ENCODE assay signal across 18 cellular contexts in genomic region chr14:96554315-96554910, GRCh38. TPM values are rescaled to one million over a fixed set of nuclear protein-coding genes. Genes with fewer than 3 reads are reported as not detected.
DNase-seq lines count a peak whose midpoint lies in the region; ATAC-seq lines count a peak whose summit lies in the region.
"Had no signal": no experiment of that assay in that cellular context is flagged by ENCODE, and none has a peak within 500 bp of the region (broad histone marks: within the 10 kb centered on the region; RNA-seq: fewer than 3 reads in every experiment).

No MANE protein-coding gene starts in this region.

- peak overlapping the region; percentile 37 for H3K27ac Mint-ChIP-seq in stimulated activated naive CD8-positive, alpha-beta T cell treated with anti-CD3 and anti-CD28 coated beads, Interleukin-15, Interleukin-2, amounts not matched to agents 100 ng/mL and 50 ng/mL, for 24 hours
- H3K27ac Mint-ChIP-seq in activated T-helper 2 cell treated with anti-CD3 and anti-CD28 coated beads, Interferon-gamma antibody, Interleukin-2, Interleukin-4, amounts not matched to agents 10 μg/mL and 5 μg/mL and 100 μg/mL, durations not matched to agents 14 hours and 24 hours and 36 hours, result peak overlapping the region; percentile 52
- H3K27ac Mint-ChIP-seq: dendritic cell treated with granulocyte-macrophage colony-stimulating factor and Interleukin-4, amounts not matched to agents 40 ng/mL and 50 ng/mL, for 4 days had no signal

- no peak for DNase-seq in stimulated activated naive CD8-positive, alpha-beta T cell treated with anti-CD3 and anti-CD28 coated beads, Interleukin-15, Interleukin-2, amounts not matched to agents 100 U/mL and 50 U/mL, for 24 hours
- DNase-seq in NCI-H1417 treated with DMSO at 0.1 percent for 48 hours (lab: John Stamatoyannopoulos, UW), result peak; percentile 69
- no peak for DNase-seq in activated T-helper 2 cell treated with anti-CD3 and anti-CD28 coated beads, Interferon-gamma antibody, Interleukin-2, Interleukin-4, amounts not matched to agents 10 μg/mL and 5 μg/mL and 100 μg/mL, durations not matched to agents 14 hours and 24 hours and 36 hours (ENCODE audit: low spot score)
- no peak for DNase-seq in NCI-H345 treated with DMSO at 0.1 percent for 48 hours (lab: John Stamatoyannopoulos, UW; ENCODE audit: unreplicated experiment)
- no peak for DNase-seq in hippocampal formation (lab: John Stamatoyannopoulos, UW)
- DNase-seq: activated CD4-positive, alpha-beta T cell treated with anti-CD3 and anti-CD28 coated beads for 48 hours; activated effector memory CD4-positive, alpha-beta T cell treated with Interleukin-2 at 50 U/mL for 16 hours; C1 segment of cervical spinal cord; DMS53; erythroblast; natural killer cell; posterior cingulate gyrus; SIG-M5; stimulated activated naive CD4-positive, alpha-beta T cell treated with Interleukin-2 at 50 U/mL for 16 hours; upper lobe of left lung had no signal

- peaks cover 76% of the 10 kb centered on the region for H3K36me3 Mint-ChIP-seq in stimulated activated naive CD8-positive, alpha-beta T cell treated with anti-CD3 and anti-CD28 coated beads, Interleukin-15, Interleukin-2, amounts not matched to agents 100 ng/mL and 50 ng/mL, for 24 hours (ENCODE audit: low read depth)
- H3K36me3 Mint-ChIP-seq in activated T-helper 2 cell treated with anti-CD3 and anti-CD28 coated beads, Interferon-gamma antibody, Interleukin-2, Interleukin-4, amounts not matched to agents 10 μg/mL and 5 μg/mL and 100 μg/mL, durations not matched to agents 14 hours and 24 hours and 36 hours (ENCODE audit: low read depth), result peaks cover 63% of the 10 kb centered on the region

- H3K9me3 Mint-ChIP-seq in stimulated activated naive CD8-positive, alpha-beta T cell treated with anti-CD3 and anti-CD28 coated beads, Interleukin-15, Interleukin-2, amounts not matched to agents 100 ng/mL and 50 ng/mL, for 24 hours, result no peaks in the 10 kb centered on the region
- H3K9me3 Mint-ChIP-seq in activated T-helper 2 cell treated with anti-CD3 and anti-CD28 coated beads, Interferon-gamma antibody, Interleukin-2, Interleukin-4, amounts not matched to agents 10 μg/mL and 5 μg/mL and 100 μg/mL, durations not matched to agents 14 hours and 24 hours and 36 hours, result no peaks in the 10 kb centered on the region
- H3K9me3 Mint-ChIP-seq: dendritic cell treated with granulocyte-macrophage colony-stimulating factor and Interleukin-4, amounts not matched to agents 40 ng/mL and 50 ng/mL, for 4 days; natural killer cell had no signal

- no peaks in the 10 kb centered on the region for H3K27me3 Mint-ChIP-seq in stimulated activated naive CD8-positive, alpha-beta T cell treated with anti-CD3 and anti-CD28 coated beads, Interleukin-15, Interleukin-2, amounts not matched to agents 100 ng/mL and 50 ng/mL, for 24 hours
- no peaks in the 10 kb centered on the region for H3K27me3 Mint-ChIP-seq in activated T-helper 2 cell treated with anti-CD3 and anti-CD28 coated beads, Interferon-gamma antibody, Interleukin-2, Interleukin-4, amounts not matched to agents 10 μg/mL and 5 μg/mL and 100 μg/mL, durations not matched to agents 14 hours and 24 hours and 36 hours (ENCODE audit: low read depth)
- H3K27me3 Mint-ChIP-seq: dendritic cell treated with granulocyte-macrophage colony-stimulating factor and Interleukin-4, amounts not matched to agents 40 ng/mL and 50 ng/mL, for 4 days had no signal

- ATAC-seq in stimulated activated naive CD8-positive, alpha-beta T cell treated with anti-CD3 and anti-CD28 coated beads, Interleukin-15, Interleukin-2, amounts not matched to agents 100 U/mL and 50 U/mL, for 24 hours, result no peak
- ATAC-seq in GM21786 (IDR thresholded peaks at IDR 0.05; ENCODE audit: unreplicated experiment), result no peak
- ATAC-seq: natural killer cell had no signal

- no peak overlapping the region for H3K4me3 Mint-ChIP-seq in stimulated activated naive CD8-positive, alpha-beta T cell treated with anti-CD3 and anti-CD28 coated beads, Interleukin-15, Interleukin-2, amounts not matched to agents 100 ng/mL and 50 ng/mL, for 24 hours
- H3K4me3 Mint-ChIP-seq in activated T-helper 2 cell treated with anti-CD3 and anti-CD28 coated beads, Interferon-gamma antibody, Interleukin-2, Interleukin-4, amounts not matched to agents 10 μg/mL and 5 μg/mL and 100 μg/mL, durations not matched to agents 14 hours and 24 hours and 36 hours (ENCODE audit: low read depth), result no peak overlapping the region
- H3K4me3 Mint-ChIP-seq: dendritic cell treated with granulocyte-macrophage colony-stimulating factor and Interleukin-4, amounts not matched to agents 40 ng/mL and 50 ng/mL, for 4 days; natural killer cell had no signal

- intact Hi-C loops in activated T-helper 2 cell treated with anti-CD3 and anti-CD28 coated beads, Interferon-gamma antibody, Interleukin-2, Interleukin-4, amounts not matched to agents 10 μg/mL and 5 μg/mL and 100 μg/mL, durations not matched to agents 14 hours and 24 hours and 36 hours (cut with micrococcal nuclease), result no loop called here

- peaks cover 7% of the 10 kb centered on the region for H3K4me1 Mint-ChIP-seq in stimulated activated naive CD8-positive, alpha-beta T cell treated with anti-CD3 and anti-CD28 coated beads, Interleukin-15, Interleukin-2, amounts not matched to agents 100 ng/mL and 50 ng/mL, for 24 hours (ENCODE audit: low read depth)
- H3K4me1 Mint-ChIP-seq in activated T-helper 2 cell treated with anti-CD3 and anti-CD28 coated beads, Interferon-gamma antibody, Interleukin-2, Interleukin-4, amounts not matched to agents 10 μg/mL and 5 μg/mL and 100 μg/mL, durations not matched to agents 14 hours and 24 hours and 36 hours (ENCODE audit: low read depth), result peaks cover 6% of the 10 kb centered on the region
- H3K4me1 Mint-ChIP-seq: natural killer cell had no signal

RNA-seq across cellular contexts. Expression of gene PAPOLA, which starts 52.2 kb away (rescaled TPM):
- total RNA-seq in activated T-helper 2 cell treated with anti-CD3 and anti-CD28 coated beads, Interferon-gamma antibody, Interleukin-2, Interleukin-4, amounts not matched to agents 10 μg/mL and 5 μg/mL and 100 μg/mL, durations not matched to agents 14 hours and 24 hours and 36 hours, result 211 and 217 TPM in 2 replicates
